ENCODE assay signal across 26 cellular contexts in genomic region chr12:77953515-77953914, GRCh38.
"Had no signal": no experiment of that assay in that cellular context is flagged by ENCODE, and none has a peak within 500 bp of the region (broad histone marks: within the 10 kb centered on the region; RNA-seq: fewer than 3 reads in every experiment).

No MANE protein-coding gene starts in this region.

- H3K27ac ChIP-seq: adrenal gland, cardiac muscle cell, heart left ventricle, parathyroid adenoma, psoas muscle, right atrium auricular region, stomach, thyroid gland, upper lobe of right lung had no signal

- DNase-seq: activated CD4-positive, alpha-beta T cell treated with anti-CD3 and anti-CD28 coated beads for 4 hours; activated CD4-positive, alpha-beta T cell treated with anti-CD3 and anti-CD28 coated beads, Interleukin-2, amount 50 U/mL, for 4 hours; activated CD8-positive, alpha-beta memory T cell treated with anti-CD3 and anti-CD28 coated beads for 24 hours; activated effector memory CD4-positive, alpha-beta T cell treated with Interleukin-2 at 50 U/mL for 16 hours; activated naive CD4-positive, alpha-beta T cell treated with anti-CD3 and anti-CD28 coated beads for 36 hours; activated naive CD8-positive, alpha-beta T cell treated with anti-CD3 and anti-CD28 coated beads for 36 hours; adrenal gland; aorta; cortex of kidney; effector memory CD8-positive, alpha-beta T cell; heart left ventricle; mammary epithelial cell; midbrain; naive thymus-derived CD4-positive, alpha-beta T cell; occipital lobe; psoas muscle; stimulated activated CD4-positive, alpha-beta T cell treated with anti-CD3 and anti-CD28 coated beads, Interleukin-15, amount 100 ng/mL, for 24 hours; stimulated activated CD4-positive, alpha-beta T cell treated with anti-CD3 and anti-CD28 coated beads, Interleukin-2, amount 100 ng/mL, for 24 hours; stimulated activated naive B cell treated with anti-CD40 and anti-IgM and Interleukin-4, amounts not matched to agents 10 μg/mL and 1 μg/mL and 100 μg/mL, for 72 hours; stomach; thyroid gland; upper lobe of right lung had no signal

- H3K36me3 Mint-ChIP-seq: activated naive CD8-positive, alpha-beta T cell treated with anti-CD3 and anti-CD28 coated beads for 36 hours; naive thymus-derived CD4-positive, alpha-beta T cell; stimulated activated naive B cell treated with anti-CD40 and anti-IgM and Interleukin-4, amounts not matched to agents 10 μg/mL and 1 μg/mL and 100 μg/mL, for 72 hours had no signal

- H3K9ac ChIP-seq: parathyroid adenoma had no signal

- H3K36me3 ChIP-seq: adrenal gland, cardiac muscle cell, heart left ventricle, right atrium auricular region, stomach, thyroid gland, upper lobe of right lung had no signal

- H3K27ac Mint-ChIP-seq: activated naive CD4-positive, alpha-beta T cell treated with anti-CD3 and anti-CD28 coated beads for 36 hours; activated naive CD8-positive, alpha-beta T cell treated with anti-CD3 and anti-CD28 coated beads for 36 hours; brain; effector memory CD8-positive, alpha-beta T cell; naive thymus-derived CD4-positive, alpha-beta T cell; stimulated activated naive B cell treated with anti-CD40 and anti-IgM and Interleukin-4, amounts not matched to agents 10 μg/mL and 1 μg/mL and 100 μg/mL, for 72 hours had no signal

- H3K4me3 ChIP-seq: adrenal gland, cardiac muscle cell, heart left ventricle, psoas muscle, right atrium auricular region, stomach, thyroid gland, upper lobe of right lung had no signal

- H3K27me3 Mint-ChIP-seq: activated naive CD8-positive, alpha-beta T cell treated with anti-CD3 and anti-CD28 coated beads for 36 hours; brain; effector memory CD8-positive, alpha-beta T cell; naive thymus-derived CD4-positive, alpha-beta T cell; stimulated activated naive B cell treated with anti-CD40 and anti-IgM and Interleukin-4, amounts not matched to agents 10 μg/mL and 1 μg/mL and 100 μg/mL, for 72 hours had no signal

- H3K9me3 ChIP-seq: adrenal gland, heart left ventricle, psoas muscle, right atrium auricular region, stomach, thyroid gland, upper lobe of right lung had no signal

- H3K27me3 ChIP-seq: adrenal gland, cardiac muscle cell, heart left ventricle, right atrium auricular region, stomach, thyroid gland, upper lobe of right lung had no signal

- H3K4me1 Mint-ChIP-seq: activated naive CD8-positive, alpha-beta T cell treated with anti-CD3 and anti-CD28 coated beads for 36 hours; brain; naive thymus-derived CD4-positive, alpha-beta T cell; stimulated activated naive B cell treated with anti-CD40 and anti-IgM and Interleukin-4, amounts not matched to agents 10 μg/mL and 1 μg/mL and 100 μg/mL, for 72 hours had no signal

- H3K79me2 ChIP-seq: parathyroid adenoma had no signal

- ATAC-seq: effector memory CD8-positive, alpha-beta T cell; heart left ventricle; naive thymus-derived CD4-positive, alpha-beta T cell; psoas muscle; stimulated activated naive B cell treated with anti-CD40 and anti-IgM and Interleukin-4, amounts not matched to agents 10 μg/mL and 1 μg/mL and 100 μg/mL, for 72 hours; upper lobe of right lung had no signal

- H2AFZ ChIP-seq: parathyroid adenoma had no signal

- H3K9me3 Mint-ChIP-seq: stimulated activated naive B cell treated with anti-CD40 and anti-IgM and Interleukin-4, amounts not matched to agents 10 μg/mL and 1 μg/mL and 100 μg/mL, for 72 hours had no signal

- H3K4me1 ChIP-seq: adrenal gland, heart left ventricle, psoas muscle, right atrium auricular region, stomach, thyroid gland, upper lobe of right lung had no signal

- H3K4me3 Mint-ChIP-seq: activated naive CD4-positive, alpha-beta T cell treated with anti-CD3 and anti-CD28 coated beads for 36 hours; activated naive CD8-positive, alpha-beta T cell treated with anti-CD3 and anti-CD28 coated beads for 36 hours; brain; effector memory CD8-positive, alpha-beta T cell; naive thymus-derived CD4-positive, alpha-beta T cell; stimulated activated naive B cell treated with anti-CD40 and anti-IgM and Interleukin-4, amounts not matched to agents 10 μg/mL and 1 μg/mL and 100 μg/mL, for 72 hours had no signal
